In genomic region chr6:79467716-79468115, GRCh38 we compare ENCODE assay signal across 14 cellular contexts.
A peak's percentile ranks its signal among the peaks of the same experiment; 100 is the strongest.
DNase-seq lines count a peak whose midpoint lies in the region; ATAC-seq and TF ChIP-seq lines count a peak whose summit lies in the region.
"Had no signal": no experiment of that assay in that cellular context is flagged by ENCODE, and none has a peak within 500 bp of the region (broad histone marks: within the 10 kb centered on the region; RNA-seq: fewer than 3 reads in every experiment).

No MANE protein-coding gene starts in this region.

- DNase-seq in AG08396 (ENCODE audit: low spot score) (peak; percentile 18), Kasumi-1 (lab: John Stamatoyannopoulos, UW) (peak; percentile 45 to 63), SK-N-SH (peak; percentile 7), hepatic stellate cell (ENCODE audit: low spot score) (peak; percentile 10), posterior cingulate gyrus (no peak), GOT3 (lab: John Stamatoyannopoulos, UW) (no peak)
- DNase-seq in activated naive CD4-positive, alpha-beta T cell treated with anti-CD3 and anti-CD28 coated beads, Interleukin-2, amount 10 ng/mL, durations not matched to agents 7 days and 5 days: no peak
- DNase-seq: NCI-H2107; stimulated activated CD4-positive, alpha-beta T cell treated with anti-CD3 and anti-CD28 coated beads, Interleukin-2, amount 100 ng/mL, for 24 hours; T-helper 9 cell had no signal

- H2AFZ ChIP-seq in SK-N-SH (ENCODE audit: low read depth): no peak overlapping the region

- no peaks in the 10 kb centered on the region for H3K27me3 Mint-ChIP-seq in activated naive CD4-positive, alpha-beta T cell treated with anti-CD3 and anti-CD28 coated beads, Interleukin-2, amount 10 ng/mL, durations not matched to agents 7 days and 5 days

- no peak for ATAC-seq in GM19395 (IDR thresholded peaks at IDR 0.05; ENCODE audit: unreplicated experiment)

- no peak for TF ChIP-seq EP300 in SK-N-SH (IDR thresholded peaks at IDR 0.05; ENCODE audit: borderline replicate concordance in 1 of 2, low read depth in 1 of 2, low read length in 1 of 2)

- 8% methylated on average over 2 of the region's 2 CpGs for WGBS in SK-N-SH (ENCODE audit: low lambda C conversion rate)

- no peaks in the 10 kb centered on the region for H3K9me3 ChIP-seq in SK-N-SH

- TF ChIP-seq CTCF in SK-N-SH (IDR thresholded peaks at IDR 0.05): no peak

- no peak overlapping the region; a peak in 1 of 4 replicates for H3K27ac ChIP-seq in SK-N-SH (ENCODE audit: low read depth in 2 of 2, low read length in 1 of 2)
- H3K27ac ChIP-seq: epithelial cell of prostate had no signal

- no peak overlapping the region for H3K4me2 ChIP-seq in SK-N-SH

- H3K9me2 ChIP-seq in SK-N-SH: no peaks in the 10 kb centered on the region

- no peaks in the 10 kb centered on the region for H3K9me3 Mint-ChIP-seq in activated naive CD4-positive, alpha-beta T cell treated with anti-CD3 and anti-CD28 coated beads, Interleukin-2, amount 10 ng/mL, durations not matched to agents 7 days and 5 days
- H3K9me3 Mint-ChIP-seq: activated naive CD4-positive, alpha-beta T cell treated with anti-CD3 and anti-CD28 coated beads, Interleukin-2, amount 50 U/mL, for 24 hours; central memory CD8-positive, alpha-beta T cell had no signal

- H3F3A ChIP-seq in SK-N-SH (replicated peaks; ENCODE audit: insufficient read depth): no peaks in the 10 kb centered on the region

- H3K4me1 ChIP-seq in SK-N-SH (ENCODE audit: control insufficient read depth in 1 of 2, insufficient read depth in 2 of 2, low read depth in 1 of 2, low read length in 1 of 2): peaks cover 0 to 14% of the 10 kb centered on the region in 2 experiments

- TF ChIP-seq RAD21 in SK-N-SH (IDR thresholded peaks at IDR 0.05; ENCODE audit: low read length): no peak

- H3K27me3 ChIP-seq in SK-N-SH (ENCODE audit: insufficient read depth): no peaks in the 10 kb centered on the region

- no peaks in the 10 kb centered on the region for H3K36me3 Mint-ChIP-seq in activated naive CD4-positive, alpha-beta T cell treated with anti-CD3 and anti-CD28 coated beads, Interleukin-2, amount 10 ng/mL, durations not matched to agents 7 days and 5 days
- H3K36me3 Mint-ChIP-seq: activated naive CD4-positive, alpha-beta T cell treated with anti-CD3 and anti-CD28 coated beads, Interleukin-2, amount 50 U/mL, for 24 hours had no signal

- no peak overlapping the region for H3K4me3 ChIP-seq in SK-N-SH (ENCODE audit: low read depth in 2 of 2, low read length in 1 of 2)

- no peak overlapping the region for H3K9ac ChIP-seq in SK-N-SH

- H3K27ac Mint-ChIP-seq in activated naive CD4-positive, alpha-beta T cell treated with anti-CD3 and anti-CD28 coated beads, Interleukin-2, amount 10 ng/mL, durations not matched to agents 7 days and 5 days: no peak overlapping the region
- H3K27ac Mint-ChIP-seq: activated naive CD4-positive, alpha-beta T cell treated with anti-CD3 and anti-CD28 coated beads, Interleukin-2, amount 50 U/mL, for 24 hours had no signal

- POLR2A ChIA-PET in SK-N-SH (lab: Yijun Ruan, JAX): no interaction called here

- no peaks in the 10 kb centered on the region for H4K20me1 ChIP-seq in SK-N-SH (ENCODE audit: insufficient read depth)

- H3K79me2 ChIP-seq in SK-N-SH (ENCODE audit: insufficient read depth): no peaks in the 10 kb centered on the region

- H3K4me1 Mint-ChIP-seq in activated naive CD4-positive, alpha-beta T cell treated with anti-CD3 and anti-CD28 coated beads, Interleukin-2, amount 10 ng/mL, durations not matched to agents 7 days and 5 days: no peaks in the 10 kb centered on the region
- H3K4me1 Mint-ChIP-seq: activated naive CD4-positive, alpha-beta T cell treated with anti-CD3 and anti-CD28 coated beads, Interleukin-2, amount 50 U/mL, for 24 hours; central memory CD8-positive, alpha-beta T cell had no signal

- intact Hi-C loops in posterior cingulate gyrus (cut with DNase I): no loop called here

- CTCF ChIA-PET in SK-N-SH (lab: Yijun Ruan, JAX): interaction anchor here (0.6 to 2.7 kb wide), 16 partner anchors 12 to 402 kb away, joined by 3 to 10 read pairs (median 4); no protein-coding TSS in a partner anchor
- CTCF ChIA-PET in activated naive CD4-positive, alpha-beta T cell treated with anti-CD3 and anti-CD28 coated beads, Interleukin-2, amount 10 ng/mL, durations not matched to agents 7 days and 5 days (lab: Charles Lee): no interaction called here

- no peak overlapping the region for H3K4me3 Mint-ChIP-seq in activated naive CD4-positive, alpha-beta T cell treated with anti-CD3 and anti-CD28 coated beads, Interleukin-2, amount 10 ng/mL, durations not matched to agents 7 days and 5 days
- H3K4me3 Mint-ChIP-seq: activated naive CD4-positive, alpha-beta T cell treated with anti-CD3 and anti-CD28 coated beads, Interleukin-2, amount 50 U/mL, for 24 hours; central memory CD8-positive, alpha-beta T cell had no signal

- no peaks in the 10 kb centered on the region for H3K36me3 ChIP-seq in SK-N-SH (replicated peaks in 1 of 2; ENCODE audit: control insufficient read depth in 1 of 2, insufficient read depth in 2 of 2, low read length in 1 of 2)

TF ChIP-seq in SK-N-SH, 30 proteins besides CTCF, POLR2A, EP300 and RAD21:
- TF ChIP-seq GATA2 (CRISPR knock-in tag; IDR thresholded peaks at IDR 0.05) (0 out of 2 replicates have a peak, but pooled peaks have one; percentile 30), FOXJ3 (CRISPR knock-in tag; IDR thresholded peaks at IDR 0.05) (no peak)
TF ChIP-seq in SK-N-SH: peak in this region for 1.

Comparison
In these comparisons a context has a peak if more than half of its experiments do, and no peak if none do; other contexts are left out.
1. DNase-seq: peak in AG08396 (single experiment), Kasumi-1 (2 of 2), SK-N-SH (single experiment) and hepatic stellate cell (single experiment); none in activated naive CD4-positive, alpha-beta T cell treated with anti-CD3 and anti-CD28 coated beads, Interleukin-2, amount 10 ng/mL, durations not matched to agents 7 days and 5 days (single experiment), posterior cingulate gyrus (0 of 10) and GOT3 (single experiment).